9 cellular contexts compared by ENCODE assay signal in the genomic region with DNA sequence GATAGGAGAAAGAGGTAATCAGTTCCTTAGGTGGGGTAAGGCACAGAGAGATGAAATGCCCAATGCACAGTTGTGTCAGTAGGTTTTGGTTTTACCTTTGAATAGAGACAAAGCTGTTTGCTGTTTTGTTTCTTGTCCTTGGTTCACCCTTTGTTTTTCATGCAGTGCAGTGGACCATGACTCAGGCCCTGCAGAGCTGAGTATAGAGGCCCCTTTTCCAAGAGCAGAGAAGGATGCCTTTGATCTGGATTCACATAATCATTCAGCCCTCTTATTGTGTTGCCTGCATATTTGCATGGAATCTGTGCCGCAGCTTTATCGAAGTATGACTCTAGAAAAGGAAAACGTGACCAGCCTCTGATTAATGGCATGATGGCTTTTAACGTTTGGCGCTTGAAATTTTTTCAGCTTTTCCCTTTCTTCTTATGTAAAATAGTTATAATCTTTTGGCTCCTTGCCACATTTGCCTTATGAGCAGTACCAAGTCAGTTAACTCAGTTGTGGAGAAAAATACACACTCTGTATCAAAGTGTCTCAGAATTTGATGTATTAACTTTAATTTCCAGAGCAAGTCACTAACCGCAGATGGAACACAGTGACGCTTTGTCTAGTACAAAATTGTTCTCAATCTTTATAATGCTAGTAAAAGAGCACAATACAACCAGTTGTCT.
DNase-seq lines count a peak whose midpoint lies in the region; ATAC-seq and TF ChIP-seq lines count a peak whose summit lies in the region.
"Had no signal": no experiment of that assay in that cellular context is flagged by ENCODE, and none has a peak within 500 bp of the region (broad histone marks: within the 10 kb centered on the region; RNA-seq: fewer than 3 reads in every experiment).

No MANE protein-coding gene starts in this region.

- no peak overlapping the region for H3K4me3 Mint-ChIP-seq in activated T-cell treated with anti-CD3 and anti-CD28 coated beads, Interleukin-2, amount 50 U/mL, for 24 hours
- no peak overlapping the region for H3K4me3 Mint-ChIP-seq in nephron progenitor cell

- no peak for DNase-seq in activated T-cell treated with anti-CD3 and anti-CD28 coated beads, Interleukin-2, amount 50 U/mL, for 24 hours
- no peak for DNase-seq in activated T-cell treated with anti-CD3 and anti-CD28 coated beads, Interleukin-2, amount 50 U/mL, for 1 hour
- peak; percentile 22 for DNase-seq in nephron progenitor cell
- no peak for DNase-seq in activated gamma-delta T cell treated with Interleukin-2 at 50 U/mL for 16 hours
- no peak for DNase-seq in EL
- DNase-seq in SIG-M5 (lab: John Stamatoyannopoulos, UW): no peak

- peak; percentile 80 for ATAC-seq in HG03432 (IDR thresholded peaks at IDR 0.05; ENCODE audit: unreplicated experiment)

- H3K27me3 Mint-ChIP-seq in activated T-cell treated with anti-CD3 and anti-CD28 coated beads, Interleukin-2, amount 50 U/mL, for 24 hours: no peaks in the 10 kb centered on the region
- H3K27me3 Mint-ChIP-seq in nephron progenitor cell (ENCODE audit: low read depth, poor library complexity): no peaks in the 10 kb centered on the region
- H3K27me3 Mint-ChIP-seq: naive thymus-derived CD8-positive, alpha-beta T cell had no signal

- H3K4me1 Mint-ChIP-seq in activated T-cell treated with anti-CD3 and anti-CD28 coated beads, Interleukin-2, amount 50 U/mL, for 24 hours (ENCODE audit: low read depth): peaks cover 38% of the 10 kb centered on the region
- H3K4me1 Mint-ChIP-seq in nephron progenitor cell: peaks cover 34% of the 10 kb centered on the region

- no peaks in the 10 kb centered on the region for H3K9me3 Mint-ChIP-seq in activated T-cell treated with anti-CD3 and anti-CD28 coated beads, Interleukin-2, amount 50 U/mL, for 24 hours
- H3K9me3 Mint-ChIP-seq in nephron progenitor cell: peaks cover 2% of the 10 kb centered on the region
- H3K9me3 Mint-ChIP-seq: naive thymus-derived CD8-positive, alpha-beta T cell had no signal

- TF ChIP-seq CTCF in nephron progenitor cell (IDR thresholded peaks at IDR 0.05): no peak

- peak overlapping the region; percentile 22 for H3K27ac Mint-ChIP-seq in activated T-cell treated with anti-CD3 and anti-CD28 coated beads, Interleukin-2, amount 50 U/mL, for 24 hours
- H3K27ac Mint-ChIP-seq in nephron progenitor cell: peak overlapping the region; percentile 19

- H3K36me3 Mint-ChIP-seq in activated T-cell treated with anti-CD3 and anti-CD28 coated beads, Interleukin-2, amount 50 U/mL, for 24 hours (ENCODE audit: low read depth): peaks cover 16% of the 10 kb centered on the region
- H3K36me3 Mint-ChIP-seq in nephron progenitor cell (ENCODE audit: low read depth): peaks cover 6% of the 10 kb centered on the region

- H3K27ac ChIP-seq in angular gyrus (ENCODE audit: low read depth, low read length): peak overlapping the region; percentile 52
